Comparison of ENCODE assay signal across 8 cellular contexts in the genomic region with DNA sequence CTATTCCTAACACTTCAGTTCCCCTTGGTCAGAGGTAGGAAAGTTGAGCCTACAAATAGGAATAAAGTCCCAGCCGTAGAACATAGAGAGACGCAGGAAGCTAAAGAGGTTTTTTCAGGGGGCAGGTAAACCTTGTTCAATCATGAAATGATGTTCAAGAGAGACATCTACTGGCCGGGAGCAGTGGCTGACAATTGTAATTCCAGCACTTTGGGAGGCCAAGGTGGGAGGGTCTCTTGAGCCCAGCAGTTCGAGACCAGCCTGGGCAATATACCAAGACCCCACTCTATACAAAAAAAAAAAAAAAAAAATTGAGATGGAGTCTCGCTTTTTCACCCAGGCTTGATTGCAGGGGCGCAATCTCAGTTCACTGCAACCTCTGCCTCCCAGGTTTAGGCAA.
DNase-seq lines count a peak whose midpoint lies in the region; ATAC-seq and TF ChIP-seq lines count a peak whose summit lies in the region.

No MANE protein-coding gene starts in this region.

- peaks cover 2% of the 10 kb centered on the region for H3K27me3 Mint-ChIP-seq in neural progenitor cell (ENCODE audit: insufficient read depth, low read depth)

- no peaks in the 10 kb centered on the region for H3K4me1 ChIP-seq in neural progenitor cell

- H3F3A ChIP-seq in neural progenitor cell (ENCODE audit: low read depth): no peaks in the 10 kb centered on the region

- H3K27ac Mint-ChIP-seq in neural progenitor cell: no peak overlapping the region

- no peak overlapping the region for H3K4me3 Mint-ChIP-seq in neural progenitor cell

- intact Hi-C loops in dorsolateral prefrontal cortex (cut with DNase I): loop anchor here in 1 of 2 donors (2.0 to 10.0 kb wide), 3 partner anchors 95 to 465 kb away; no protein-coding TSS in a partner anchor

- H3K4me2 ChIP-seq in neural progenitor cell: no peak overlapping the region

- H3K9ac ChIP-seq in neural progenitor cell: no peak overlapping the region

- ATAC-seq in HG02870 (IDR thresholded peaks at IDR 0.05; ENCODE audit: unreplicated experiment) (peak; percentile 52), GM21360 (IDR thresholded peaks at IDR 0.05; ENCODE audit: unreplicated experiment) (no peak), HG03457 (IDR thresholded peaks at IDR 0.05; ENCODE audit: unreplicated experiment) (no peak)

- H3K36me3 ChIP-seq in neural progenitor cell: no peaks in the 10 kb centered on the region

- H3K27me3 ChIP-seq in dorsolateral prefrontal cortex (no peaks in the 10 kb centered on the region), neural progenitor cell (no peaks in the 10 kb centered on the region)

- no peaks in the 10 kb centered on the region for H3K36me3 Mint-ChIP-seq in neural progenitor cell

- TF ChIP-seq CTCF in dorsolateral prefrontal cortex (IDR thresholded peaks at IDR 0.05 in 54 of 56, conservative IDR thresholded peaks at IDR 0.05 in 2 of 56; ENCODE audit: low read depth in 1 of 56, partially characterized antibody in 56 of 56) (peak; percentile 10 to 73 (median 54)), neural progenitor cell (IDR thresholded peaks at IDR 0.05) (peak; percentile 66)

- peak overlapping the region in 1 of 59 donors; percentile 21 for H3K27ac ChIP-seq in dorsolateral prefrontal cortex
- H3K27ac ChIP-seq in neural progenitor cell: no peak overlapping the region

- H3K9me3 Mint-ChIP-seq in neural progenitor cell: peaks cover 2% of the 10 kb centered on the region

- H3K4me3 ChIP-seq in dorsolateral prefrontal cortex: no peak overlapping the region
- H3K4me3 ChIP-seq in neural progenitor cell: no peak overlapping the region

- H3K9me3 ChIP-seq in neural progenitor cell (ENCODE audit: low read depth): no peaks in the 10 kb centered on the region

- H4K20me1 ChIP-seq in neural progenitor cell (ENCODE audit: low read depth): no peaks in the 10 kb centered on the region

- DNase-seq in GM04504 (ENCODE audit: low read depth): peak; percentile 18
- DNase-seq in NCI-H446 treated with DMSO at 0.1 percent for 48 hours (lab: John Stamatoyannopoulos, UW): peak; percentile 67
- peak in 3 of 10 donors; percentile 5 to 43 (median 30) for DNase-seq in dorsolateral prefrontal cortex
- peak; percentile 71 for DNase-seq in neural progenitor cell (ENCODE audit: low spot score)
- DNase-seq in NK-92 (lab: John Stamatoyannopoulos, UW; ENCODE audit: unreplicated experiment): no peak

- peaks cover 5% of the 10 kb centered on the region for H3K4me1 Mint-ChIP-seq in neural progenitor cell

- no peaks in the 10 kb centered on the region for H3K79me2 ChIP-seq in neural progenitor cell (ENCODE audit: low read depth)

- no peak overlapping the region for H2AFZ ChIP-seq in neural progenitor cell (replicated peaks)
